16 cellular contexts compared by ENCODE assay signal in genomic region chr7:43700646-43701501, GRCh38. TPM values are rescaled to one million over a fixed set of nuclear protein-coding genes. Genes with fewer than 3 reads are reported as not detected.
DNase-seq lines count a peak whose midpoint lies in the region; ATAC-seq and TF ChIP-seq lines count a peak whose summit lies in the region.
"Had no signal": no experiment of that assay in that cellular context is flagged by ENCODE, and none has a peak within 500 bp of the region (broad histone marks: within the 10 kb centered on the region; RNA-seq: fewer than 3 reads in every experiment).

No MANE protein-coding gene starts in this region.

- POLR2A ChIA-PET in Panc1 (lab: Charles Lee): interaction anchor here (0.5 to 2.5 kb wide), 2 partner anchors 67 to 118 kb away, joined by 3 to 20 read pairs; partner anchors contain the start of gene STK17A

- H3K36me3 ChIP-seq in Panc1 (ENCODE audit: control insufficient read depth, insufficient read depth, low read length): no peaks in the 10 kb centered on the region
- H3K36me3 ChIP-seq: thyroid gland had no signal

- no peaks in the 10 kb centered on the region for H3K27me3 ChIP-seq in Panc1 (ENCODE audit: control insufficient read depth, insufficient read depth, low read length)
- H3K27me3 ChIP-seq: foreskin keratinocyte, MG63, thyroid gland had no signal

- H3K9me3 ChIP-seq in Panc1 (ENCODE audit: control insufficient read depth, insufficient read depth, low read depth, low read length): no peaks in the 10 kb centered on the region; the same call in 1 of the 2 replicates
- H3K9me3 ChIP-seq: thyroid gland had no signal

- H3K36me3 Mint-ChIP-seq in memory B cell (peaks cover 13% of the 10 kb centered on the region), CD14-positive monocyte (peaks cover 16 to 18% of the 10 kb centered on the region in 2 donors)

- no TSS peak for BruUV-seq in Panc1 (replicated peaks; lab: Mats Ljungman, UMichigan)

- CTCF ChIA-PET in Panc1 (lab: Charles Lee): interaction anchor here (0.5 to 4.4 kb wide), 14 partner anchors 10 to 245 kb away, joined by 3 to 128 read pairs (median 4); partner anchors contain the start of gene STK17A

- H3K27me3 Mint-ChIP-seq in memory B cell (no peaks in the 10 kb centered on the region), CD14-positive monocyte (ENCODE audit: low read depth in 3 of 3) (peaks cover 0 to 1% (median 0%) of the 10 kb centered on the region in 3 donors)
- H3K27me3 Mint-ChIP-seq: CD4-positive, alpha-beta memory T cell had no signal

- ATAC-seq in HG02678 (IDR thresholded peaks at IDR 0.05; ENCODE audit: unreplicated experiment): peak; percentile 47
- ATAC-seq in Panc1: peak; percentile 73
- ATAC-seq in memory B cell (ENCODE audit: low read depth): no peak
- ATAC-seq: foreskin keratinocyte had no signal

- H3K4me3 ChIP-seq in Panc1 (ENCODE audit: low read depth in 2 of 2, low read length in 2 of 2): no peak overlapping the region
- H3K4me3 ChIP-seq: MG63, thyroid gland had no signal

- no peak overlapping the region for H3K4me3 Mint-ChIP-seq in memory B cell
- no peak overlapping the region for H3K4me3 Mint-ChIP-seq in CD14-positive monocyte

- DNase-seq in DMS53 (lab: John Stamatoyannopoulos, UW) (peak; percentile 29), DMS53 treated with DMSO at 0.1 percent for 48 hours (lab: John Stamatoyannopoulos, UW; ENCODE audit: unreplicated experiment) (no peak), Panc1 (ENCODE audit: low read depth, low spot score) (no peak), memory B cell (ENCODE audit: low spot score in 2 of 2) (no peak), KBM-7 (no peak), CD14-positive monocyte (ENCODE audit: low spot score) (no peak), mesenteric fat pad (ENCODE audit: low spot score) (no peak)
- DNase-seq: activated CD4-positive, alpha-beta T cell treated with anti-CD3 and anti-CD28 coated beads for 4 hours; effector memory CD4-positive, alpha-beta T cell; MG63; stimulated activated CD4-positive, alpha-beta T cell treated with anti-CD3 and anti-CD28 coated beads, Interleukin-15, amount 100 ng/mL, for 24 hours; thyroid gland had no signal

- H3K9me3 Mint-ChIP-seq in memory B cell (no peaks in the 10 kb centered on the region), CD14-positive monocyte (peaks cover 0 to 2% (median 0%) of the 10 kb centered on the region in 7 donors)
- H3K9me3 Mint-ChIP-seq: CD4-positive, alpha-beta memory T cell had no signal

- peak overlapping the region; percentile 62 for H3K27ac Mint-ChIP-seq in memory B cell
- no peak overlapping the region for H3K27ac Mint-ChIP-seq in CD14-positive monocyte

- H3K4me1 ChIP-seq in Panc1 (ENCODE audit: control insufficient read depth, insufficient read depth, low read length): no peaks in the 10 kb centered on the region

- in situ Hi-C loops in Panc1 (cut with HindIII; ENCODE audit: low pct_unique_long_range_greater_than_20kb, low sequenced_read_pairs) (loop anchor here (25.0 kb wide), 1 partner anchor 114 kb away; the partner anchor contains the start of gene STK17A), KBM-7 (cut with MboI; ENCODE audit: low pct_unique_long_range_greater_than_20kb, low sequenced_read_pairs) (no loop called here)

- peaks cover 26% of the 10 kb centered on the region for H3K4me1 Mint-ChIP-seq in memory B cell
- H3K4me1 Mint-ChIP-seq in CD14-positive monocyte: no peaks in the 10 kb centered on the region

- no peak for TF ChIP-seq CTCF in Panc1 (IDR thresholded peaks at IDR 0.05)
- TF ChIP-seq CTCF in CD14-positive monocyte (IDR thresholded peaks at IDR 0.05): no peak

- intact Hi-C loops in Panc1 (cut with micrococcal nuclease; ENCODE audit: unreplicated experiment) (loop anchor here (2.0 kb wide), 1 partner anchor 118 kb away; the partner anchor contains the start of gene STK17A), CD14-positive monocyte (cut with micrococcal nuclease) (loop anchor here in 1 of 2 donors (10.0 kb wide), 1 partner anchor 116 kb away; the partner anchor contains the start of gene STK17A)

- no peak overlapping the region for H3K27ac ChIP-seq in Panc1 (ENCODE audit: low read length)
- H3K27ac ChIP-seq: 22Rv1, foreskin keratinocyte, thyroid gland had no signal

RNA-seq across cellular contexts. Expression of gene COA1, which starts 28.4 kb away (rescaled TPM):
- total RNA-seq in Panc1 (2021; ENCODE audit: unreplicated experiment): 65.5 TPM
- polyA plus RNA-seq in Panc1 (2012; ENCODE audit: insufficient read length): 39.4 TPM
- 10 to 100 TPM; 56.2 to 57.8 TPM for polyA plus RNA-seq in CD14-positive monocyte
- 42.9 TPM for total RNA-seq in mesenteric fat pad

RNA-seq across cellular contexts. Expression of gene BLVRA, which starts 57.6 kb away (rescaled TPM):
- total RNA-seq in Panc1 (2021; ENCODE audit: unreplicated experiment) (85.5 TPM), mesenteric fat pad (82.4 TPM)
- polyA plus RNA-seq in Panc1 (2012; ENCODE audit: insufficient read length): 130 TPM
- 100 to 1,000 TPM; 199 to 238 TPM for polyA plus RNA-seq in CD14-positive monocyte
